Comparison of ENCODE assay signal across 13 cellular contexts in the genomic region with DNA sequence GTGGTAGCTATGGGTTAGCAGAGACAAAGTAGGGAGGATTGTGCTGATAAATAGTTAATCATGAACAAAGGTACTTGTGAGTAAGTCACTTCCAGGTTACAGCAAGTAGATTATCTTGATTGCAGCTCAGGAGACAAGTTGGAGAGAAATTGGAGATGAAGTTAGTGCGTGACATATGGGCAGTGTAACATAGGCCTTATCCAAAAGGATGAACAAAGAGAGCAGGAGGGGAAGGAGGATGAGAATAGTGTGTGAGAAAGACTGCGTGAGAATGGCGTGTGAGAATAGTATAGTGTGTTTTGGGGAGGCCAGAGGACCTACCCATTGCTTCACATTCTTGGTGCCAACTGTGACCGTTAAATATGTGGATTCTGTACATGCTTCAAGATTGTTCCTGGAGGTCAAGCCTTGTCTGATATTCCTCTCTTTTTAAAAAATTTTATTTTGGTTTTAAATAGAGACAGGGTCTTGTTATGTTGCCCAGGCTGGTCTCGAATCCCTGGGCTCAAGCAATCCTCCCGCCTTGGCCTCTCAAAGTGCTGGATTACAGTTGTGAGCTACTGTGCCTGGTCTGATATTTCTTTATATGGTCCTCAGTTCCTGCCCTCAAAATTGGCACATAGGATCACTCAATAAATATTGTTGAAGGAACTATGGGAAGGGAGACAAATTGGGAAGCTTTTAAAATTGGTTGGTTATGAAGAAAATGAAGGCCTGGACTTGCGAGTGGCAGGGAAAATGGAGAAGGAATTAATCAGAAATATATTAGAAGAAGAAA. TPM values are rescaled to one million over a fixed set of nuclear protein-coding genes. Genes with fewer than 3 reads are reported as not detected.
DNase-seq lines count a peak whose midpoint lies in the region; FAIRE-seq and TF ChIP-seq lines count a peak whose summit lies in the region.
"Had no signal": no experiment of that assay in that cellular context is flagged by ENCODE, and none has a peak within 500 bp of the region (broad histone marks: within the 10 kb centered on the region; RNA-seq: fewer than 3 reads in every experiment).

No MANE protein-coding gene starts in this region.

- intact Hi-C loops in stomach (cut with DNase I; ENCODE audit: low total_unique reads) = no loop called here

- TF ChIP-seq EP300 in stomach (IDR thresholded peaks at IDR 0.05) (no peak), suprapubic skin (IDR thresholded peaks at IDR 0.05) (no peak)

- no peaks in the 10 kb centered on the region for H3K27me3 Mint-ChIP-seq in T-helper 2 cell treated with Interferon-gamma antibody and Interleukin-4, amounts not matched to agents 5 μg/mL and 100 μg/mL, for 36 hours (ENCODE audit: low read depth)
- H3K27me3 Mint-ChIP-seq: stimulated activated naive CD8-positive, alpha-beta T cell treated with anti-CD3 and anti-CD28 coated beads, Interleukin-15, Interleukin-2, amounts not matched to agents 100 ng/mL and 50 ng/mL, for 24 hours had no signal

- no peak overlapping the region for H3K27ac Mint-ChIP-seq in T-helper 2 cell treated with Interferon-gamma antibody and Interleukin-4, amounts not matched to agents 5 μg/mL and 100 μg/mL, for 36 hours
- H3K27ac Mint-ChIP-seq: stimulated activated naive CD8-positive, alpha-beta T cell treated with anti-CD3 and anti-CD28 coated beads, Interleukin-15, Interleukin-2, amounts not matched to agents 100 ng/mL and 50 ng/mL, for 24 hours had no signal

- peak overlapping the region; percentile 91 for H3K4me2 ChIP-seq in keratinocyte (ENCODE audit: control insufficient read depth, extremely low read depth, insufficient read depth, low read depth, low read length)

- TF ChIP-seq CTCF in astrocyte of the spinal cord (IDR thresholded peaks at IDR 0.05; ENCODE audit: low read depth, low read length) (no peak), keratinocyte (optimal IDR thresholded peaks at IDR 0.05 in 1 of 3, IDR thresholded peaks at IDR 0.05 in 1 of 3, conservative IDR thresholded peaks at IDR 0.05 in 1 of 3; ENCODE audit: extremely low read depth in 1 of 3, insufficient read depth in 2 of 3, low read length in 3 of 3) (no peak), stomach (IDR thresholded peaks at IDR 0.05) (no peak), suprapubic skin (IDR thresholded peaks at IDR 0.05) (no peak)

- 79 to 90% (median 85%) methylated on average over 7 of the region's 7 CpGs for WGBS in stomach, 5 donors
- 89% methylated on average over 7 of the region's 7 CpGs for WGBS in suprapubic skin

- H3K4me1 Mint-ChIP-seq in T-helper 2 cell treated with Interferon-gamma antibody and Interleukin-4, amounts not matched to agents 5 μg/mL and 100 μg/mL, for 36 hours (ENCODE audit: low read depth) = peaks cover 30% of the 10 kb centered on the region

- no peaks in the 10 kb centered on the region for H4K20me1 ChIP-seq in keratinocyte (ENCODE audit: control insufficient read depth, extremely low read depth, insufficient read depth, low read length)

- no peak for DNase-seq in T-helper 2 cell treated with Interferon-gamma antibody and Interleukin-4, amounts not matched to agents 5 μg/mL and 100 μg/mL, for 36 hours (ENCODE audit: low spot score)
- DNase-seq in T-helper 2 cell = no peak
- DNase-seq in astrocyte of the spinal cord (ENCODE audit: low read depth, low spot score) = no peak
- no peak for DNase-seq in keratinocyte (ENCODE audit: low read depth, low spot score)
- no peak for DNase-seq in stomach
- DNase-seq in suprapubic skin (ENCODE audit: low spot score in 2 of 2) = no peak
- DNase-seq in middle frontal gyrus (ENCODE audit: extremely low spot score, low spot score) = no peak
- no peak for DNase-seq in SIG-M5 treated with dmso at 0.1 percent for 504 hours (lab: John Stamatoyannopoulos, UW; ENCODE audit: unreplicated experiment)
- DNase-seq: ACHN; activated naive CD4-positive, alpha-beta T cell treated with Interleukin-2 at 50 U/mL for 16 hours; retina had no signal

- TF ChIP-seq POLR2A in stomach (IDR thresholded peaks at IDR 0.05) = no peak
- no peak for TF ChIP-seq POLR2A in suprapubic skin (IDR thresholded peaks at IDR 0.05)

- H3K36me3 ChIP-seq in keratinocyte (ENCODE audit: control insufficient read depth in 2 of 2, extremely low read depth in 1 of 2, insufficient read depth in 2 of 2, low read length in 2 of 2) = peaks cover 5 to 6% of the 10 kb centered on the region in 2 experiments
- H3K36me3 ChIP-seq in stomach = no peaks in the 10 kb centered on the region
- H3K36me3 ChIP-seq in suprapubic skin = no peaks in the 10 kb centered on the region

- H3K9ac ChIP-seq in keratinocyte (ENCODE audit: control insufficient read depth, extremely low read depth, insufficient read depth, low read length) = no peak overlapping the region

- H3K9me3 ChIP-seq in keratinocyte (ENCODE audit: control insufficient read depth, low read depth, low read length) (no peaks in the 10 kb centered on the region), stomach (no peaks in the 10 kb centered on the region), suprapubic skin (no peaks in the 10 kb centered on the region)

- H2AFZ ChIP-seq in keratinocyte (ENCODE audit: control insufficient read depth, low read length) = no peak overlapping the region

- peaks cover 22% of the 10 kb centered on the region for H3K36me3 Mint-ChIP-seq in T-helper 2 cell treated with Interferon-gamma antibody and Interleukin-4, amounts not matched to agents 5 μg/mL and 100 μg/mL, for 36 hours (ENCODE audit: low read depth)

- FAIRE-seq in keratinocyte (lab: Jason Lieb, UNC) = no peak
- FAIRE-seq: frontal cortex had no signal

- H3K4me1 ChIP-seq in keratinocyte (ENCODE audit: control insufficient read depth, extremely low read depth, insufficient read depth, low read length) (peaks cover 21% of the 10 kb centered on the region), stomach (peaks cover 17 to 81% (median 48%) of the 10 kb centered on the region in 4 donors), suprapubic skin (peaks cover 24% of the 10 kb centered on the region)

- H3K27ac ChIP-seq in keratinocyte (ENCODE audit: control insufficient read depth, insufficient read depth, low read length) (no peak overlapping the region), stomach (peak overlapping the region in 4 of 5 donors; percentile 96 to 98 (median 98)), suprapubic skin (no peak overlapping the region)

- H3K9me1 ChIP-seq in keratinocyte (ENCODE audit: control insufficient read depth, extremely low read depth, insufficient read depth, low read length) = no peaks in the 10 kb centered on the region

- peaks cover 74% of the 10 kb centered on the region for H3K79me2 ChIP-seq in keratinocyte (ENCODE audit: control insufficient read depth, insufficient read depth, low read length)

- peak overlapping the region; percentile 95 for H3K4me3 Mint-ChIP-seq in T-helper 2 cell treated with Interferon-gamma antibody and Interleukin-4, amounts not matched to agents 5 μg/mL and 100 μg/mL, for 36 hours
- H3K4me3 Mint-ChIP-seq: stimulated activated naive CD8-positive, alpha-beta T cell treated with anti-CD3 and anti-CD28 coated beads, Interleukin-15, Interleukin-2, amounts not matched to agents 100 ng/mL and 50 ng/mL, for 24 hours had no signal

- H3K4me3 ChIP-seq in astrocyte of the spinal cord (ENCODE audit: low read depth, low read length) (peak overlapping the region; percentile 92), keratinocyte (ENCODE audit: control insufficient read depth in 2 of 3, extremely low read depth in 1 of 3, insufficient read depth in 2 of 3, low read depth in 1 of 3, low read length in 3 of 3) (no peak overlapping the region), stomach (peak overlapping the region in 3 of 4 donors; percentile 21 to 95 (median 85)), suprapubic skin (no peak overlapping the region)

- no peaks in the 10 kb centered on the region for H3K9me3 Mint-ChIP-seq in T-helper 2 cell treated with Interferon-gamma antibody and Interleukin-4, amounts not matched to agents 5 μg/mL and 100 μg/mL, for 36 hours
- H3K9me3 Mint-ChIP-seq: stimulated activated naive CD8-positive, alpha-beta T cell treated with anti-CD3 and anti-CD28 coated beads, Interleukin-15, Interleukin-2, amounts not matched to agents 100 ng/mL and 50 ng/mL, for 24 hours had no signal

- dilution Hi-C loops in keratinocyte (cut with MboI; ENCODE audit: extremely low pct_ligation_motif_present, low sequenced_read_pairs) = no loop called here

- H3K27me3 ChIP-seq in keratinocyte (ENCODE audit: control insufficient read depth, extremely low read depth, insufficient read depth, low read length) = no peaks in the 10 kb centered on the region
- no peaks in the 10 kb centered on the region for H3K27me3 ChIP-seq in stomach
- H3K27me3 ChIP-seq in suprapubic skin = no peaks in the 10 kb centered on the region

- in situ Hi-C loops in astrocyte of the spinal cord (cut with HindIII; ENCODE audit: low sequenced_read_pairs) = no loop called here

RNA-seq across cellular contexts. Expression of a gene that starts 3.2 kb away (rescaled TPM):
- 92.1 to 106 TPM (median 102 TPM) in 3 replicates for polyA plus RNA-seq in keratinocyte
- 27.2 TPM for polyA plus RNA-seq in keratinocyte (2011; ENCODE audit: low read depth)
- polyA plus RNA-seq in keratinocyte (2011; cell fraction: cytosol; rRNA removed) = 31.6 and 47.9 TPM in 2 replicates
- 238 and 259 TPM in 2 replicates for polyA plus RNA-seq in keratinocyte (2011; cell fraction: nucleus; rRNA removed)
- 19.1 and 101 TPM in 2 replicates for polyA plus RNA-seq in keratinocyte (2012; ENCODE audit: low replicate concordance)
- polyA minus RNA-seq in keratinocyte = 77.4 to 161 TPM (median 129 TPM) in 3 replicates
- polyA minus RNA-seq in keratinocyte (2011; cell fraction: cytosol; rRNA and poly(A)+ RNA removed) = 78.3 TPM
- polyA minus RNA-seq in keratinocyte (2011; cell fraction: nucleus; rRNA and poly(A)+ RNA removed) = 257 and 336 TPM in 2 replicates
- total RNA-seq in stomach = 100 to 1,000 TPM in 3 of 5 donors, 10 to 100 TPM in 2; 50.8 to 211 (median 107) TPM
- 10 to 100 TPM; 11.2 to 33.2 (median 13.4) TPM for polyA plus RNA-seq in stomach
- total RNA-seq in suprapubic skin = 10 to 100 TPM; 54.8 to 92.9 (median 64.7) TPM

Comparison
In these comparisons a context has a peak if more than half of its experiments do, and no peak if none do; other contexts are left out.
1. H3K4me3 ChIP-seq: peak in astrocyte of the spinal cord (single experiment) and stomach (3 of 4); none in keratinocyte (0 of 3) and suprapubic skin (single experiment).
2. H3K27ac ChIP-seq: peak in stomach (4 of 5); none in keratinocyte (single experiment) and suprapubic skin (single experiment).